ENCODE assay signal across 2 cellular contexts in the genomic region with DNA sequence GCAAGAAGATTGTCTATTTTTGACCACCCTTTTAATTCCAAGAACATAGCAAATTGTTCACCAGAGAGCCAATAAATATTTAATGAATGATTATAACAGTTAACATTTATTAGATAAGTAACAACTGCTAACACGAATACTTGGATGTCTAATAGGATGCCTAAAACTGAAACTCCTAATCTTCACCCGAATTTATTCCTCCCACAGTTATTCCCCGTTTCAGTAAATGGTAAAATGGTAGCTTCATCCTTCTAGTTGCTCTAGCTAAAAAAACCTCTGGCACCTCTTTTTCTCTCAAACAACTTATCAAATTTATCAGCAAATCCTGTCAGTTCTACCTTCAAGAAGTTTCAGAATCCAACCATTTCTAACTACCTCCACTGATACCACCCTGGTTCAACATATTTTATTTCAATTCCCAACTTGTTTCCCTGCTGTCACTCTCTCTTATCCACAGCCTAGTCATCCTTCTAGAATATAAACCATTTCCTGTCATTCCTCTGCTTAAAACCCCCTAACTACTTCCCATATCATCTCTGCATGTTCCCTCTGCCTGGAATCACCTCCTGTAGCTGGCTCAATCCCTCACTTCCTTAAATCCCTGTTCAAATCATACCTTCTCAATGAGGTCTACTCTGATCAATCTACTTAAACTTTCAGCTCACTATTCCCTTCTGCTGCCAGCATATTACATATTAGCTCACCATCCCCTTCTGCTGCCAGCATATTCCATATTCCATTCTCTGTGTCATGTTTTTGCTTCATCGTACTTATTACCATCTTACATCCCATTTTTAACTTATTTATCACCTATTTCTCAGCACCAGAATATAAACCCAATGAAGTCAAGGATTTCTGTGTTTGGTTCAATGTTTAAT.
TF ChIP-seq lines count a peak whose summit lies in the region.

No MANE protein-coding gene starts in this region.

TF ChIP-seq in endothelial cell of umbilical vein, 7 proteins besides CTCF, POLR2A, EP300 and RAD21 (continued from another document):
- TF ChIP-seq FOS (IDR thresholded peaks at IDR 0.05; ENCODE audit: borderline replicate concordance, insufficient read depth, low read length) = no peak
- TF ChIP-seq MYC (IDR thresholded peaks at IDR 0.05; ENCODE audit: low read depth, low read length) = no peak
- TF ChIP-seq GATA2 (IDR thresholded peaks at IDR 0.05; ENCODE audit: insufficient read depth, insufficient read length, low read depth, low read length) = no peak
- no peak for TF ChIP-seq JUN (IDR thresholded peaks at IDR 0.05; ENCODE audit: borderline replicate concordance, insufficient read depth, insufficient read length, low read depth)
TF ChIP-seq in endothelial cell of umbilical vein: peak in this region for 0.

TF ChIP-seq in HepG2, 621 proteins besides CTCF, POLR2A, EP300 and RAD21 (continued from another document):
- TF ChIP-seq, protein P1, sequence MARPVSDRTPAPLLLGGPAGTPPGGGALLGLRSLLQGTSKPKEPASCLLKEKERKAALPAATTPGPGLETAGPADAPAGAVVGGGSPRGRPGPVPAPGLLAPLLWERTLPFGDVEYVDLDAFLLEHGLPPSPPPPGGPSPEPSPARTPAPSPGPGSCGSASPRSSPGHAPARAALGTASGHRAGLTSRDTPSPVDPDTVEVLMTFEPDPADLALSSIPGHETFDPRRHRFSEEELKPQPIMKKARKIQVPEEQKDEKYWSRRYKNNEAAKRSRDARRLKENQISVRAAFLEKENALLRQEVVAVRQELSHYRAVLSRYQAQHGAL (CRISPR knock-in tag; IDR thresholded peaks at IDR 0.05; ENCODE audit: not compliant biosample characterization) = no peak
- TF ChIP-seq FOXC1 (CRISPR knock-in tag; IDR thresholded peaks at IDR 0.05; ENCODE audit: borderline replicate concordance) (no peak), REL (CRISPR knock-in tag; conservative IDR thresholded peaks at IDR 0.05) (0 out of 2 replicates have a peak, but pooled peaks have one; percentile 35), FOXA1 (IDR thresholded peaks at IDR 0.05) (0 out of 2 replicates have a peak, but pooled peaks have one; percentile 11), FOXA1 (CRISPR knock-in tag; IDR thresholded peaks at IDR 0.05) (no peak), ZKSCAN5 (CRISPR knock-in tag; IDR thresholded peaks at IDR 0.05) (0 out of 2 replicates have a peak, but pooled peaks have one; percentile 69), RBM22 (optimal IDR thresholded peaks at IDR 0.05; ENCODE audit: low read length) (peak; percentile 82), AGO2 (optimal IDR thresholded peaks at IDR 0.05; ENCODE audit: low read depth, low read length) (peak; percentile 67), JARID2 (CRISPR knock-in tag; IDR thresholded peaks at IDR 0.05; ENCODE audit: insufficient replicate concordance) (no peak)
- TF ChIP-seq, protein P2, sequence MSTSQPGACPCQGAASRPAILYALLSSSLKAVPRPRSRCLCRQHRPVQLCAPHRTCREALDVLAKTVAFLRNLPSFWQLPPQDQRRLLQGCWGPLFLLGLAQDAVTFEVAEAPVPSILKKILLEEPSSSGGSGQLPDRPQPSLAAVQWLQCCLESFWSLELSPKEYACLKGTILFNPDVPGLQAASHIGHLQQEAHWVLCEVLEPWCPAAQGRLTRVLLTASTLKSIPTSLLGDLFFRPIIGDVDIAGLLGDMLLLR (CRISPR knock-in tag; IDR thresholded peaks at IDR 0.05) = no peak
